17 cellular contexts compared by ENCODE assay signal in the genomic region with DNA sequence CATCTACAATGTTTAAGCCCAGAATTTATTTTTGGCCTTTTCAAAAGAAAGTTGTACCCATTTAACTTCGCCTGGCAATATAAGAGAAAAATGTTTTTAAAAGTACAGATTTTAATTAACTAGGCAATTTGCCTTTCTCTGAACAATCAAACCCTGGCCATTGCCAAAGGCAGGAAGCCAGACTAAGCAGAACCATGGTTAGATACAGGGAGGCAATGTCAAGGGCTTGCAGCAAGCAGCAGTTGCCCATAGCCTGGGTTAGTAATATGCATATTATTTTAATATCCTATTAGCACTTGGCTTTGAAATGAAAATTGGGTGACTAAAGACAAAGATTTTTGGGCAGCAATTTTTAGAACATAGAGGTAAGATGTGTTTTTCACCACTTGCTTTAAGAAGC. TPM values are rescaled to one million over a fixed set of nuclear protein-coding genes. Genes with fewer than 3 reads are reported as not detected.
DNase-seq lines count a peak whose midpoint lies in the region; ATAC-seq and TF ChIP-seq lines count a peak whose summit lies in the region.
"Had no signal": no experiment of that assay in that cellular context is flagged by ENCODE, and none has a peak within 500 bp of the region (broad histone marks: within the 10 kb centered on the region; RNA-seq: fewer than 3 reads in every experiment).

No MANE protein-coding gene starts in this region.

- CTCF ChIA-PET in T-cell (lab: Charles Lee), result interaction anchor here in 1 of 2 donors (0.7 kb wide), 1 partner anchor 1242 kb away, joined by 4 read pairs; no protein-coding TSS in a partner anchor

- no peak overlapping the region for H2BK5ac ChIP-seq in mesenchymal stem cell (ENCODE audit: low read depth, low read length, poor library complexity, severe bottlenecking)

- no peak overlapping the region for H2BK120ac ChIP-seq in mesenchymal stem cell (ENCODE audit: low read depth, low read length)

- ATAC-seq in T-cell (replicated peaks in 1 of 4), result no peak
- no peak for ATAC-seq in HG03354 (IDR thresholded peaks at IDR 0.05; ENCODE audit: poor library complexity, severe bottlenecking, unreplicated experiment)
- no peak for ATAC-seq in GM18517 (IDR thresholded peaks at IDR 0.05; ENCODE audit: unreplicated experiment)
- ATAC-seq: GM12878, HCT116 had no signal

- peak overlapping the region; percentile 22 for H2AFZ ChIP-seq in ACC112 (ENCODE audit: low read length, unreplicated experiment)
- no peak overlapping the region for H2AFZ ChIP-seq in mesenchymal stem cell (ENCODE audit: low read depth, low read length)

- H3K27me3 ChIP-seq in ACC112 (ENCODE audit: insufficient read depth, low read length) (no peaks in the 10 kb centered on the region), mesenchymal stem cell (ENCODE audit: control insufficient read depth in 1 of 2, insufficient read depth in 1 of 2, low read length in 2 of 2) (no peaks in the 10 kb centered on the region), rectal smooth muscle tissue (ENCODE audit: control insufficient read depth, insufficient read depth, low read length) (no peaks in the 10 kb centered on the region)

- H3K27ac Mint-ChIP-seq in HFFc6 (peak overlapping the region; percentile 88; the same call in 1 of the 2 replicates), immature natural killer cell (no peak overlapping the region), T-cell (no peak overlapping the region)
- H3K27ac Mint-ChIP-seq: B cell; CD4-positive, alpha-beta T cell; IgD-negative memory B cell had no signal

- H4K8ac ChIP-seq in mesenchymal stem cell (ENCODE audit: low read length), result no peak overlapping the region

- H2BK15ac ChIP-seq in mesenchymal stem cell (ENCODE audit: low read depth, poor library complexity, severe bottlenecking), result peak overlapping the region; percentile 44

- H4K91ac ChIP-seq in mesenchymal stem cell (ENCODE audit: low read length), result no peak overlapping the region

- H3K4me1 Mint-ChIP-seq in HFFc6 (ENCODE audit: low read depth) (peaks cover 100% of the 10 kb centered on the region), immature natural killer cell (peaks cover 33 to 41% of the 10 kb centered on the region in 2 donors), T-cell (no peaks in the 10 kb centered on the region)
- H3K4me1 Mint-ChIP-seq: B cell, IgD-negative memory B cell had no signal

- no peak overlapping the region for H2BK12ac ChIP-seq in mesenchymal stem cell (ENCODE audit: low read length in 2 of 2)

- H2AK5ac ChIP-seq in mesenchymal stem cell (ENCODE audit: low read length, severe bottlenecking), result peak overlapping the region; percentile 15

- H3K4me3 ChIP-seq in ACC112 (ENCODE audit: low read depth, low read length) (no peak overlapping the region), mesenchymal stem cell (ENCODE audit: insufficient read depth in 1 of 2, low read depth in 1 of 2, low read length in 2 of 2) (no peak overlapping the region), rectal smooth muscle tissue (ENCODE audit: low read length) (no peak overlapping the region)
- H3K4me3 ChIP-seq: GM12878 had no signal

- H3K36me3 Mint-ChIP-seq in HFFc6 (ENCODE audit: low read depth) (no peaks in the 10 kb centered on the region; the same call in 1 of the 2 replicates), immature natural killer cell (no peaks in the 10 kb centered on the region), T-cell (no peaks in the 10 kb centered on the region)
- H3K36me3 Mint-ChIP-seq: IgD-negative memory B cell had no signal

- H3K9ac ChIP-seq in mesenchymal stem cell (ENCODE audit: low read length), result no peak overlapping the region
- no peak overlapping the region for H3K9ac ChIP-seq in rectal smooth muscle tissue (ENCODE audit: low read length)

- TF ChIP-seq CTCF in HFFc6 (IDR thresholded peaks at IDR 0.05), result no peak

- DNase-seq in HFFc6, result no peak
- no peak for DNase-seq in mesenchymal stem cell
- DNase-seq in immature natural killer cell, result no peak
- DNase-seq in T-cell, result no peak
- DNase-seq: C1 segment of cervical spinal cord; Calu3; CD4-positive, alpha-beta T cell; DMS79 had no signal

- H3K79me1 ChIP-seq in mesenchymal stem cell (replicated peaks; ENCODE audit: low read length, poor library complexity, severe bottlenecking), result peaks cover 2% of the 10 kb centered on the region

- H3K9me3 Mint-ChIP-seq in HFFc6, result no peaks in the 10 kb centered on the region
- no peaks in the 10 kb centered on the region for H3K9me3 Mint-ChIP-seq in immature natural killer cell
- H3K9me3 Mint-ChIP-seq in T-cell, result no peaks in the 10 kb centered on the region
- H3K9me3 Mint-ChIP-seq: CD4-positive, alpha-beta T cell; IgD-negative memory B cell had no signal

- POLR2A ChIA-PET in T-cell (lab: Charles Lee), result no interaction called here

- peak overlapping the region in 1 of 2 experiments; percentile 11 for H3K18ac ChIP-seq in mesenchymal stem cell (ENCODE audit: low read depth in 1 of 2, low read length in 2 of 2)

- H3K36me3 ChIP-seq in ACC112 (ENCODE audit: insufficient read depth, low read length) (no peaks in the 10 kb centered on the region), mesenchymal stem cell (ENCODE audit: control insufficient read depth in 1 of 2, insufficient read depth in 2 of 2, low read depth in 1 of 2, low read length in 2 of 2) (no peaks in the 10 kb centered on the region), rectal smooth muscle tissue (ENCODE audit: control insufficient read depth, insufficient read depth, low read length) (no peaks in the 10 kb centered on the region)

- H3K14ac ChIP-seq in mesenchymal stem cell (ENCODE audit: low read length in 2 of 2), result no peak overlapping the region

- H3K4me3 Mint-ChIP-seq in HFFc6 (no peak overlapping the region), immature natural killer cell (no peak overlapping the region), T-cell (no peak overlapping the region)
- H3K4me3 Mint-ChIP-seq: B cell; CD4-positive, alpha-beta T cell; IgD-negative memory B cell had no signal

- peaks cover 68% of the 10 kb centered on the region for H3K4me1 ChIP-seq in ACC112 (ENCODE audit: control insufficient read depth, insufficient read depth, low read length, unreplicated experiment)
- peaks cover 8% of the 10 kb centered on the region for H3K4me1 ChIP-seq in mesenchymal stem cell (ENCODE audit: control insufficient read depth, insufficient read depth, low read depth, low read length)
- peaks cover 8% of the 10 kb centered on the region for H3K4me1 ChIP-seq in rectal smooth muscle tissue (ENCODE audit: control insufficient read depth, insufficient read depth, low read length)

- H3K79me2 ChIP-seq in ACC112 (ENCODE audit: control insufficient read depth, insufficient read depth, low read length, unreplicated experiment), result peaks cover 2% of the 10 kb centered on the region

- H3K4me2 ChIP-seq in mesenchymal stem cell (ENCODE audit: low read length, poor library complexity, severe bottlenecking), result no peak overlapping the region

- H3K9me3 ChIP-seq in mesenchymal stem cell (ENCODE audit: control insufficient read depth, low read length), result no peaks in the 10 kb centered on the region

- H3K23ac ChIP-seq in mesenchymal stem cell (ENCODE audit: low read length in 2 of 2), result no peak overlapping the region

- H3K27me3 Mint-ChIP-seq in HFFc6 (ENCODE audit: insufficient read depth) (no peaks in the 10 kb centered on the region; the same call in 1 of the 2 replicates), immature natural killer cell (ENCODE audit: low read depth in 3 of 3) (peaks cover 9 to 23% (median 19%) of the 10 kb centered on the region in 3 donors), T-cell (peaks cover 21 to 31% of the 10 kb centered on the region in 2 donors)

- H3K27ac ChIP-seq in ACC112 (ENCODE audit: low read depth, low read length), result no peak overlapping the region
- H3K27ac ChIP-seq in mesenchymal stem cell (ENCODE audit: low read length, poor library complexity, severe bottlenecking), result no peak overlapping the region
- peak overlapping the region; percentile 47 for H3K27ac ChIP-seq in rectal smooth muscle tissue (ENCODE audit: low read depth, low read length)
- H3K27ac ChIP-seq: 22Rv1 had no signal

- WGBS in mesenchymal stem cell, result no CpG with 5 or more reads among the region's 1 CpG

- H3K4ac ChIP-seq in mesenchymal stem cell (ENCODE audit: low read depth in 1 of 2, low read length in 2 of 2), result peak overlapping the region in 1 of 2 experiments; percentile 37

RNA-seq across cellular contexts. Expression of gene FRMD6, which starts 51.1 kb away (rescaled TPM):
- total RNA-seq in HFFc6 (2021; fragmentation: NEBNext Ultra II Directional; extraction: Animal tissue kit (Norgen Biotek cat#: 25700)), result 100 to 1,000 TPM; 379 to 565 (median 420) TPM
- polyA plus RNA-seq in mesenchymal stem cell (2013, experiment 1 of 2), result 92.4 TPM
- polyA plus RNA-seq in mesenchymal stem cell (2013, experiment 2 of 2), result 92.2 TPM
- 1 to 10 TPM in 1 of 3 donors, under 1 TPM in 2; 0.30 to 7.0 (median 0.84) TPM for polyA plus RNA-seq in immature natural killer cell
- total RNA-seq in T-cell, result 1 to 10 TPM in 4 of 5 donors, under 1 TPM in 1; 0.86 to 1.9 (median 1.5) TPM
- polyA plus RNA-seq: IgD-negative memory B cell had no signal

Comparison
In these comparisons a context has a peak if more than half of its experiments do, and no peak if none do; other contexts are left out.
1. RNA of gene FRMD6, which starts 51.1 kb away (total RNA-seq): 379 to 565 TPM in HFFc6; 0.86 to 1.9 TPM in T-cell; every median in the first group is over 100 times any median in the second.